8 cellular contexts compared by ENCODE assay signal in genomic region chr3:49929333-49930240, GRCh38.
DNase-seq lines count a peak whose midpoint lies in the region; ATAC-seq and TF ChIP-seq lines count a peak whose summit lies in the region.

A gene with protein sequence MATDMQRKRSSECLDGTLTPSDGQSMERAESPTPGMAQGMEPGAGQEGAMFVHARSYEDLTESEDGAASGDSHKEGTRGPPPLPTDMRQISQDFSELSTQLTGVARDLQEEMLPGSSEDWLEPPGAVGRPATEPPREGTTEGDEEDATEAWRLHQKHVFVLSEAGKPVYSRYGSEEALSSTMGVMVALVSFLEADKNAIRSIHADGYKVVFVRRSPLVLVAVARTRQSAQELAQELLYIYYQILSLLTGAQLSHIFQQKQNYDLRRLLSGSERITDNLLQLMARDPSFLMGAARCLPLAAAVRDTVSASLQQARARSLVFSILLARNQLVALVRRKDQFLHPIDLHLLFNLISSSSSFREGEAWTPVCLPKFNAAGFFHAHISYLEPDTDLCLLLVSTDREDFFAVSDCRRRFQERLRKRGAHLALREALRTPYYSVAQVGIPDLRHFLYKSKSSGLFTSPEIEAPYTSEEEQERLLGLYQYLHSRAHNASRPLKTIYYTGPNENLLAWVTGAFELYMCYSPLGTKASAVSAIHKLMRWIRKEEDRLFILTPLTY (minus strand): TSS chr3:49929811. CDS start chr3:49913346, 16,465 bp downstream.

- DNase-seq in ELF-1 (ENCODE audit: low read depth, low spot score), result peak; percentile 98
- DNase-seq in RWPE1 (ENCODE audit: low spot score), result peak; percentile 77
- DNase-seq in activated T-helper 9 cell treated with anti-CD3 and anti-CD28 coated beads, Interleukin-2, amount 50 U/mL, for 16 hours (ENCODE audit: low read depth), result peak; percentile 78
- DNase-seq in fibroblast of pulmonary artery (ENCODE audit: low read depth), result peak; percentile 93

- H3K36me3 Mint-ChIP-seq in nephron (ENCODE audit: low read depth), result peaks cover 3% of the 10 kb centered on the region
- no peaks in the 10 kb centered on the region for H3K36me3 Mint-ChIP-seq in stimulated activated naive CD8-positive, alpha-beta T cell treated with anti-CD3 and anti-CD28 coated beads, Interleukin-15, Interleukin-2, amounts not matched to agents 100 ng/mL and 50 ng/mL, for 24 hours (ENCODE audit: low read depth)

- H3K36me3 ChIP-seq in KOPT-K1 (ENCODE audit: insufficient read depth, low read length), result no peaks in the 10 kb centered on the region

- H3K9me3 Mint-ChIP-seq in nephron, result no peaks in the 10 kb centered on the region
- H3K9me3 Mint-ChIP-seq in stimulated activated naive CD8-positive, alpha-beta T cell treated with anti-CD3 and anti-CD28 coated beads, Interleukin-15, Interleukin-2, amounts not matched to agents 100 ng/mL and 50 ng/mL, for 24 hours, result no peaks in the 10 kb centered on the region

- H3K4me3 Mint-ChIP-seq in nephron, result peak within 1 kb of the TSS; percentile 89 to 94 (median 92)
- H3K4me3 Mint-ChIP-seq in stimulated activated naive CD8-positive, alpha-beta T cell treated with anti-CD3 and anti-CD28 coated beads, Interleukin-15, Interleukin-2, amounts not matched to agents 100 ng/mL and 50 ng/mL, for 24 hours, result peak within 1 kb of the TSS; percentile 91

- no peaks in the 10 kb centered on the region for H3K9me3 ChIP-seq in KOPT-K1 (ENCODE audit: insufficient read depth, low read length, poor library complexity, severe bottlenecking)

- H3K4me3 ChIP-seq in fibroblast of pulmonary artery (replicated peaks; ENCODE audit: low read depth, low read length), result peak within 1 kb of the TSS; percentile 86

- peak; percentile 92 for ATAC-seq in GM21786 (IDR thresholded peaks at IDR 0.05; ENCODE audit: unreplicated experiment)

- peaks cover 12% of the 10 kb centered on the region for H3K4me1 Mint-ChIP-seq in nephron
- peaks cover 29% of the 10 kb centered on the region for H3K4me1 Mint-ChIP-seq in stimulated activated naive CD8-positive, alpha-beta T cell treated with anti-CD3 and anti-CD28 coated beads, Interleukin-15, Interleukin-2, amounts not matched to agents 100 ng/mL and 50 ng/mL, for 24 hours (ENCODE audit: low read depth)

- H3K27me3 Mint-ChIP-seq in nephron (ENCODE audit: low read depth), result no peaks in the 10 kb centered on the region
- no peaks in the 10 kb centered on the region for H3K27me3 Mint-ChIP-seq in stimulated activated naive CD8-positive, alpha-beta T cell treated with anti-CD3 and anti-CD28 coated beads, Interleukin-15, Interleukin-2, amounts not matched to agents 100 ng/mL and 50 ng/mL, for 24 hours

- POLR2A ChIA-PET in RWPE1 (lab: Yijun Ruan, JAX; ENCODE audit: low non-redundant PET), result interaction anchor here (0.6 to 0.8 kb wide), 2 partner anchors 73 to 159 kb away, joined by 3 read pairs; partner anchors contain the start of genes RBM5 and TRAIP

- CTCF ChIA-PET in RWPE1 (lab: Yijun Ruan, JAX), result interaction anchor here (0.6 to 0.7 kb wide), 3 partner anchors 68 to 210 kb away, joined by 3 to 5 read pairs (median 3); partner anchors contain the start of gene AMIGO3

- peak; percentile 49 for TF ChIP-seq CTCF in RWPE1 (conservative IDR thresholded peaks at IDR 0.05; ENCODE audit: low read depth)
- TF ChIP-seq CTCF in fibroblast of pulmonary artery (IDR thresholded peaks at IDR 0.05; ENCODE audit: low read length, missing control alignments), result peak; percentile 14
- TF ChIP-seq CTCF in nephron (IDR thresholded peaks at IDR 0.05; ENCODE audit: unreplicated experiment in 3 of 3), result peak; percentile 23 to 32 (median 31)

- peak within 1 kb of the TSS; percentile 95 to 99 (median 99) for H3K27ac Mint-ChIP-seq in nephron
- H3K27ac Mint-ChIP-seq in stimulated activated naive CD8-positive, alpha-beta T cell treated with anti-CD3 and anti-CD28 coated beads, Interleukin-15, Interleukin-2, amounts not matched to agents 100 ng/mL and 50 ng/mL, for 24 hours, result peak within 1 kb of the TSS; percentile 85

- peak within 1 kb of the TSS; percentile 73 for H3K27ac ChIP-seq in KOPT-K1 (ENCODE audit: low read depth, low read length, poor library complexity, severe bottlenecking)
- H3K27ac ChIP-seq in RWPE1, result peak within 1 kb of the TSS; percentile 83

Comparison
In these comparisons a context has a peak if more than half of its experiments do, and no peak if none do; other contexts are left out.
1. Peak in every context shown above with its lines: DNase-seq, ATAC-seq, H3K4me3 ChIP-seq and H3K27ac ChIP-seq.